In the genomic region with DNA sequence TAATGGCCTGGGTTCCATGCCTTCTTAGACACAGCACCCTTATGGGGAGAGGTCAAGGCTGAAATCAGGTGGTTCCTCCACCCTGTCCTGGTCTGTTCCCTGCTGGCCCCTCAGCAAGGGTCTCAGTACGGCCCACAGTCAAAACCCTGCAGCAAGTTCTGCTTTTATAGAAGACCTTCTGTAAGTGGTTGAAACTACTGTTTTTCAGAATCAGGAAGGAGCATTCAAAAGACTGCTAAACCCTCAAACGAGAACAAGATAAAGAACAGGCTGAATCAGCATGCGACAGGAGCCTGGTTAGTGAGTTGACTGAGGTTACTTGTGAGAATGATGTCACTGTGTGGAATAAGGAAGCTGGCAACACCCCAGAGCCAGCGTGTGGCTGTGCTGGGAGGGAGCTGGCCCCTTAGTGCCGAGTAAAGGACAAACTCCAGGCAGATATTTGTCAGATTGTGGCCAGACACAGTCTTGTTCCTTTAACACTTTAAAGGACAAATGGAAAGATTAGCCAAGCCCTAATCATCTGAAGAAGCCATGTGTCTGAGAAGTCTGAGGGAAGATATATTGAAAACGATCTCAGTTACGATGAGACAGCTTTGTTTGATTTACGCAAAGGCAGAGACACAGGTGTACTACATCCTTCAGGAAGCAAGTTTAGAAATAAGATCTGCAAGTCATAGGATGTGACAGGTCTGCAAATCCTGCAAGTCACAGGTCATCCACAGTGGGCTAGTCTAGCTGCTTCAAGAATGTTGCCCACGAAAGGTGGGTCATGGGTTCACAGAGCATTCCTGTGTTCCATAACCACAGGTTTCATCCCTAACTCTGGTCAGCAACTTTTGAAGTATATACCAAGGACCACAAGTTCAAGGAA, we compare ENCODE assay signal across 9 cellular contexts. TPM values are rescaled to one million over a fixed set of nuclear protein-coding genes. Genes with fewer than 3 reads are reported as not detected.
DNase-seq lines count a peak whose midpoint lies in the region; ATAC-seq lines count a peak whose summit lies in the region.
"Had no signal": no experiment of that assay in that cellular context is flagged by ENCODE, and none has a peak within 500 bp of the region (broad histone marks: within the 10 kb centered on the region; RNA-seq: fewer than 3 reads in every experiment).

No MANE protein-coding gene starts in this region.

- intact Hi-C loops in Right ventricle myocardium inferior (cut with DNase I), result no loop called here

- no peaks in the 10 kb centered on the region for H3K27me3 Mint-ChIP-seq in activated T-cell treated with anti-CD3 and anti-CD28 coated beads, Interleukin-2, amount 50 U/mL, for 4 hours (ENCODE audit: low read depth)

- H3K36me3 Mint-ChIP-seq in activated T-cell treated with anti-CD3 and anti-CD28 coated beads, Interleukin-2, amount 50 U/mL, for 4 hours (ENCODE audit: insufficient read depth), result peaks cover 8% of the 10 kb centered on the region

- peaks cover 17% of the 10 kb centered on the region for H3K4me1 Mint-ChIP-seq in activated T-cell treated with anti-CD3 and anti-CD28 coated beads, Interleukin-2, amount 50 U/mL, for 4 hours (ENCODE audit: low read depth)

- DNase-seq in CMK (ENCODE audit: low read depth) (peak; percentile 53), NAMALWA (ENCODE audit: low spot score) (peak; percentile 30), Right ventricle myocardium inferior (ENCODE audit: missing footprints) (peak; percentile 90), renal cortical epithelial cell (ENCODE audit: low read depth) (peak; percentile 96), NCI-H446 treated with DMSO at 0.1 percent for 48 hours (lab: John Stamatoyannopoulos, UW) (no peak), NCI-H2227 treated with DMSO at 0.1 percent for 48 hours (lab: John Stamatoyannopoulos, UW) (no peak)
- peak; percentile 34 for DNase-seq in activated T-cell treated with anti-CD3 and anti-CD28 coated beads, Interleukin-2, amount 50 U/mL, for 4 hours

- no peak overlapping the region for H3K4me3 Mint-ChIP-seq in activated T-cell treated with anti-CD3 and anti-CD28 coated beads, Interleukin-2, amount 50 U/mL, for 4 hours
- H3K4me3 Mint-ChIP-seq: nephron had no signal

- no peaks in the 10 kb centered on the region for H3K9me3 Mint-ChIP-seq in activated T-cell treated with anti-CD3 and anti-CD28 coated beads, Interleukin-2, amount 50 U/mL, for 4 hours
- H3K9me3 Mint-ChIP-seq: nephron had no signal

- ATAC-seq in GM21619 (IDR thresholded peaks at IDR 0.05; ENCODE audit: unreplicated experiment) (peak; percentile 82), Right ventricle myocardium inferior (peak; percentile 77)
- ATAC-seq in activated T-cell treated with anti-CD3 and anti-CD28 coated beads, Interleukin-2, amount 50 U/mL, for 4 hours, result peak; percentile 88 to 97

RNA-seq across cellular contexts. Expression of a gene that starts 54.0 kb away (rescaled TPM):
- 10 to 100 TPM; 24.1 to 66.6 (median 34.1) TPM for total RNA-seq in activated T-cell treated with anti-CD3 and anti-CD28 coated beads, Interleukin-2, amount 50 U/mL, for 4 hours
- total RNA-seq in Right ventricle myocardium inferior, result 2.0 TPM
- total RNA-seq in renal cortical epithelial cell, result 21.7 and 25.2 TPM in 2 replicates

Comparison
In these comparisons a context has a peak if more than half of its experiments do, and no peak if none do; other contexts are left out.
1. DNase-seq: peak in CMK (single experiment), NAMALWA (single experiment), activated T-cell treated with anti-CD3 and anti-CD28 coated beads, Interleukin-2, amount 50 U/mL, for 4 hours (single experiment), Right ventricle myocardium inferior (single experiment) and renal cortical epithelial cell (single experiment); none in NCI-H446 treated with DMSO at 0.1 percent for 48 hours (single experiment) and NCI-H2227 treated with DMSO at 0.1 percent for 48 hours (single experiment).
2. Peak in every context shown above with its lines, with median percentiles within 50 percentile points of each other: ATAC-seq.